In the genomic region with DNA sequence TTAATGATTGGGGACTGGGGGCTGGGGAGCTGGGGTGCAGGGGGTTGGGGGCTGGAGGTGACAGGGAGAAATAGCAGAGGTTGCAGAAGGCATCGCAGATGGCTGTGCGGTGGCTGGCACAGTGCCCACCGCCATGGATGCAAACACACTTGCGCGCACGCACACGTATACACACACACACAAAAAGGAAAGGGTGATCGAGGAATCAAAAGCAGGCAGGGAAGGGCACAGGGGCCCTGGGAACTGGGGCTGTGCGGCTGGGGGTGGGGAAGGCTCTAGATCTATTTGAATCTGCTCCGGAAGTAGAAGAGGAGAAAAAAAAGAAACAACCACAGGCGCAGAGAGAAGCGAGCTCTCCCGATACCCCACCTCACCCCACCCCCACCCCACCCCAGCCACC, we compare ENCODE assay signal across 9 cellular contexts. TPM values are rescaled to one million over a fixed set of nuclear protein-coding genes. Genes with fewer than 3 reads are reported as not detected.
DNase-seq lines count a peak whose midpoint lies in the region; ATAC-seq and TF ChIP-seq lines count a peak whose summit lies in the region.
"Had no signal": no experiment of that assay in that cellular context is flagged by ENCODE, and none has a peak within 500 bp of the region (broad histone marks: within the 10 kb centered on the region; RNA-seq: fewer than 3 reads in every experiment).

No MANE protein-coding gene starts in this region.

- H3K9ac ChIP-seq in mammary epithelial cell (ENCODE audit: insufficient read depth, low read length), result no peak overlapping the region
- H3K9ac ChIP-seq: parathyroid adenoma had no signal

- peak overlapping the region; percentile 55; the same call in 1 of the 2 replicates for H3K4me2 ChIP-seq in GM23338
- peak overlapping the region; percentile 20; the same call in 1 of the 2 replicates for H3K4me2 ChIP-seq in OCI-LY7 (ENCODE audit: low read length)
- H3K4me2 ChIP-seq in mammary epithelial cell (ENCODE audit: insufficient read depth, low read depth, low read length), result no peak overlapping the region

- H3K36me3 ChIP-seq in GM23338 (ENCODE audit: insufficient read depth) (no peaks in the 10 kb centered on the region), OCI-LY7 (ENCODE audit: insufficient read depth, low read length) (no peaks in the 10 kb centered on the region), mammary epithelial cell (ENCODE audit: insufficient read depth, low read length) (no peaks in the 10 kb centered on the region), heart right ventricle (no peaks in the 10 kb centered on the region)

- no peaks in the 10 kb centered on the region for H3K79me2 ChIP-seq in GM23338 (replicated peaks; ENCODE audit: insufficient read depth)
- H3K79me2 ChIP-seq in OCI-LY7 (ENCODE audit: insufficient read depth, low read depth, low read length), result no peaks in the 10 kb centered on the region
- H3K79me2 ChIP-seq in mammary epithelial cell (ENCODE audit: insufficient read depth, low read length), result no peaks in the 10 kb centered on the region
- H3K79me2 ChIP-seq: parathyroid adenoma had no signal

- ATAC-seq in GM23338, result no peak; the same call in 2 of the 3 replicates
- no peak for ATAC-seq in HG03280 (IDR thresholded peaks at IDR 0.05; ENCODE audit: unreplicated experiment)
- no peak for ATAC-seq in heart right ventricle

- peaks cover 13% of the 10 kb centered on the region for H3K27me3 Mint-ChIP-seq in GM23338 (ENCODE audit: insufficient read depth, low read depth, poor library complexity)

- peak overlapping the region; percentile 34; the same call in 1 of the 3 replicates for H3K4me3 Mint-ChIP-seq in GM23338

- dilution Hi-C loops in mammary epithelial cell (cut with HindIII; ENCODE audit: low sequenced_read_pairs), result loop anchor here (5.0 kb wide), 1 partner anchor 75 kb away; a partner anchor contains a TSS

- DNase-seq in Ammon's horn (ENCODE audit: low spot score) (peak; percentile 51), GM23338 (ENCODE audit: low spot score) (peak; percentile 13), OCI-LY7 (ENCODE audit: low spot score) (peak; percentile 4), EL (no peak), mammary epithelial cell (no peak), heart right ventricle (no peak)

- no peaks in the 10 kb centered on the region for H3F3A ChIP-seq in GM23338 (replicated peaks; ENCODE audit: low read depth)

- H3K4me1 Mint-ChIP-seq in GM23338, result peaks cover 18% of the 10 kb centered on the region

- no peaks in the 10 kb centered on the region for H4K20me1 ChIP-seq in GM23338 (replicated peaks; ENCODE audit: insufficient read depth)
- no peaks in the 10 kb centered on the region for H4K20me1 ChIP-seq in OCI-LY7 (ENCODE audit: insufficient read depth, low read length)
- no peaks in the 10 kb centered on the region for H4K20me1 ChIP-seq in mammary epithelial cell (ENCODE audit: insufficient read depth, low read length)

- WGBS in mammary epithelial cell (ENCODE audit: low coverage, missing lambda C conversion rate), result 63% methylated on average over 2 of the region's 13 CpGs
- 55 to 60% methylated on average over 13 of the region's 13 CpGs for WGBS in heart right ventricle, 2 donors

- H3K4me3 ChIP-seq in GM23338 (no peak overlapping the region), OCI-LY7 (ENCODE audit: low read depth, low read length, poor library complexity, severe bottlenecking) (no peak overlapping the region), mammary epithelial cell (replicated peaks in 1 of 3; ENCODE audit: insufficient read depth in 1 of 3, low read depth in 2 of 3, low read length in 3 of 3) (no peak overlapping the region), heart right ventricle (no peak overlapping the region)

- BruUV-seq in OCI-LY7 (replicated peaks; lab: Mats Ljungman, UMichigan), result no TSS peak
- BruUV-seq in mammary epithelial cell (replicated peaks; lab: Mats Ljungman, UMichigan), result no TSS peak

- H3K9me2 ChIP-seq in GM23338 (ENCODE audit: insufficient read depth) (0 out of 2 replicates have a peak, but pooled peaks cover 16% of the 10 kb centered on the region), OCI-LY7 (ENCODE audit: insufficient read depth, low read length) (no peaks in the 10 kb centered on the region)

- H2AFZ ChIP-seq in GM23338 (no peak overlapping the region), OCI-LY7 (ENCODE audit: low read length) (no peak overlapping the region), mammary epithelial cell (ENCODE audit: low read depth, low read length) (no peak overlapping the region)
- H2AFZ ChIP-seq: parathyroid adenoma had no signal

- H3K9me3 ChIP-seq in OCI-LY7 (ENCODE audit: low read length) (no peaks in the 10 kb centered on the region), mammary epithelial cell (replicated peaks; ENCODE audit: insufficient read depth, low read length) (no peaks in the 10 kb centered on the region), heart right ventricle (no peaks in the 10 kb centered on the region)

- POLR2A ChIA-PET in OCI-LY7 (lab: Charles Lee), result interaction anchor here (0.6 kb wide), 1 partner anchor 119 kb away, joined by 3 read pairs; no protein-coding TSS in a partner anchor

- no peak for TF ChIP-seq CTCF in GM23338 (conservative IDR thresholded peaks at IDR 0.05; ENCODE audit: low read depth in 2 of 2)
- TF ChIP-seq CTCF in OCI-LY7 (conservative IDR thresholded peaks at IDR 0.05; ENCODE audit: low read length), result no peak
- no peak for TF ChIP-seq CTCF in mammary epithelial cell (conservative IDR thresholded peaks at IDR 0.05 in 1 of 2, IDR thresholded peaks at IDR 0.05 in 1 of 2; ENCODE audit: extremely low read depth in 1 of 2, insufficient read depth in 1 of 2, low read depth in 1 of 2, low read length in 2 of 2)
- TF ChIP-seq CTCF in heart right ventricle (IDR thresholded peaks at IDR 0.05), result no peak

- in situ Hi-C loops in mammary epithelial cell (cut with MboI; ENCODE audit: low sequenced_read_pairs in 2 of 2), result no loop called here

- H3K36me3 Mint-ChIP-seq in GM23338 (ENCODE audit: low read depth), result no peaks in the 10 kb centered on the region

- H3K27me3 ChIP-seq in GM23338 (ENCODE audit: insufficient read depth) (no peaks in the 10 kb centered on the region), mammary epithelial cell (ENCODE audit: insufficient read depth, low read length) (no peaks in the 10 kb centered on the region), heart right ventricle (no peaks in the 10 kb centered on the region)

- CTCF ChIA-PET in OCI-LY7 (lab: Charles Lee; ENCODE audit: unreplicated experiment) (interaction anchor here (0.6 kb wide), 1 partner anchor 30 kb away, joined by 3 read pairs; no protein-coding TSS in a partner anchor), mammary epithelial cell (lab: Charles Lee; ENCODE audit: low non-redundant PET) (no interaction called here)

- H3K27ac Mint-ChIP-seq in GM23338, result no peak overlapping the region

- H3K9me3 Mint-ChIP-seq in GM23338, result no peaks in the 10 kb centered on the region

- H3K27ac ChIP-seq in GM23338 (ENCODE audit: low read depth), result no peak overlapping the region
- H3K27ac ChIP-seq in OCI-LY7 (ENCODE audit: low read depth, low read length, poor library complexity, severe bottlenecking), result no peak overlapping the region
- H3K27ac ChIP-seq in cingulate gyrus (ENCODE audit: low read depth, low read length), result peak overlapping the region; percentile 85
- H3K27ac ChIP-seq in mammary epithelial cell (ENCODE audit: insufficient read depth, low read depth, low read length), result no peak overlapping the region
- no peak overlapping the region for H3K27ac ChIP-seq in heart right ventricle
- H3K27ac ChIP-seq: parathyroid adenoma had no signal

- intact Hi-C loops in OCI-LY7 (cut with micrococcal nuclease; ENCODE audit: unreplicated experiment), result no loop called here
- intact Hi-C loops in mammary epithelial cell (cut with micrococcal nuclease), result no loop called here
- intact Hi-C loops in heart right ventricle (cut with DNase I), result no loop called here

- peaks cover 10% of the 10 kb centered on the region; the same call in 1 of the 2 replicates for H3K4me1 ChIP-seq in GM23338 (ENCODE audit: insufficient read depth)
- H3K4me1 ChIP-seq in OCI-LY7 (ENCODE audit: insufficient read depth, low read length, poor library complexity, severe bottlenecking), result peaks cover 4% of the 10 kb centered on the region
- no peaks in the 10 kb centered on the region for H3K4me1 ChIP-seq in mammary epithelial cell (ENCODE audit: insufficient read depth, low read length)
- peaks cover 0 to 5% (median 0%) of the 10 kb centered on the region in 9 donors for H3K4me1 ChIP-seq in heart right ventricle
- H3K4me1 ChIP-seq: parathyroid adenoma had no signal

RNA-seq across cellular contexts. Expression of a gene that starts 39.4 kb away (rescaled TPM):
- total RNA-seq in GM23338 (2014; rRNA removed; shearing (Covaris generic)), result 9.9 and 11.6 TPM in 2 replicates
- polyA plus RNA-seq in GM23338 (2016; fragmentation: Nextera tagmentation; extraction: Ambion mirVana) (18.5 and 22.4 TPM in 2 replicates), mammary epithelial cell (0.06 TPM), heart right ventricle (1 to 10 TPM in 1 of 2 donors, under 1 TPM in 1; 0.25 to 1.0 TPM)
- 0.60 and 0.62 TPM in 2 replicates for total RNA-seq in OCI-LY7 (2014; rRNA removed; shearing (Covaris generic))
- total RNA-seq in OCI-LY7 (2022) (1.2 and 1.8 TPM in 2 replicates), mammary epithelial cell (1 to 10 TPM in 1 of 2 donors, under 1 TPM in 1; 0.17 to 1.7 TPM), heart right ventricle (1 to 10 TPM in 5 of 10 donors, under 1 TPM in 5; 0.57 to 1.9 (median 1.1) TPM)
- polyA minus RNA-seq in mammary epithelial cell, result 0.88 TPM

RNA-seq across cellular contexts. Expression of a gene that starts 42.7 kb away (rescaled TPM):
- total RNA-seq in GM23338 (2014; rRNA removed; shearing (Covaris generic)), result 48.6 and 67.1 TPM in 2 replicates
- polyA plus RNA-seq in GM23338 (2016; fragmentation: Nextera tagmentation; extraction: Ambion mirVana), result 81.6 and 90.8 TPM in 2 replicates
- total RNA-seq in OCI-LY7 (2014; rRNA removed; shearing (Covaris generic)), result 53.6 and 87.1 TPM in 2 replicates
- 48.7 and 57.5 TPM in 2 replicates for total RNA-seq in OCI-LY7 (2022)
- 10 to 100 TPM; 27.0 to 34.5 TPM for total RNA-seq in mammary epithelial cell
- 42.0 TPM for polyA plus RNA-seq in mammary epithelial cell
- polyA minus RNA-seq in mammary epithelial cell, result 12.9 TPM
- 10 to 100 TPM; 14.4 to 20.9 (median 17.2) TPM for total RNA-seq in heart right ventricle
- 10 to 100 TPM; 22.2 to 40.5 TPM for polyA plus RNA-seq in heart right ventricle

RNA-seq across cellular contexts. Expression of a gene that starts 43.9 kb away (rescaled TPM):
- 15.0 and 21.3 TPM in 2 replicates for total RNA-seq in GM23338 (2014; rRNA removed; shearing (Covaris generic))
- 6.3 and 8.6 TPM in 2 replicates for polyA plus RNA-seq in GM23338 (2016; fragmentation: Nextera tagmentation; extraction: Ambion mirVana)
- total RNA-seq in OCI-LY7 (2014; rRNA removed; shearing (Covaris generic)), result 20.9 and 28.6 TPM in 2 replicates
- total RNA-seq in OCI-LY7 (2022), result 15.4 and 16.9 TPM in 2 replicates
- 10 to 100 TPM; 10.7 to 10.8 TPM for total RNA-seq in mammary epithelial cell
- polyA plus RNA-seq in mammary epithelial cell, result 6.5 TPM
- polyA minus RNA-seq in mammary epithelial cell, result 30.6 TPM
- total RNA-seq in heart right ventricle, result 10 to 100 TPM; 15.8 to 27.9 (median 18.0) TPM
- polyA plus RNA-seq in heart right ventricle, result 10 to 100 TPM in 1 of 2 donors, 1 to 10 TPM in 1; 8.7 to 20.8 TPM

RNA-seq across cellular contexts. Expression of a gene that starts 55.4 kb away (rescaled TPM):
- 63.5 and 70.8 TPM in 2 replicates for total RNA-seq in GM23338 (2014; rRNA removed; shearing (Covaris generic))
- polyA plus RNA-seq in GM23338 (2016; fragmentation: Nextera tagmentation; extraction: Ambion mirVana), result 53.7 and 55.3 TPM in 2 replicates
- total RNA-seq in OCI-LY7 (2014; rRNA removed; shearing (Covaris generic)), result 110 and 129 TPM in 2 replicates
- 209 and 235 TPM in 2 replicates for total RNA-seq in OCI-LY7 (2022)
- total RNA-seq in mammary epithelial cell, result 100 to 1,000 TPM in 1 of 2 donors, 10 to 100 TPM in 1; 54.7 to 132 TPM
- polyA plus RNA-seq in mammary epithelial cell, result 129 TPM
- 144 TPM for polyA minus RNA-seq in mammary epithelial cell
- 10 to 100 TPM in 5 of 10 donors, 1 to 10 TPM in 5; 6.6 to 19.9 (median 9.9) TPM for total RNA-seq in heart right ventricle
- 10 to 100 TPM; 10.4 to 58.5 TPM for polyA plus RNA-seq in heart right ventricle

Comparison
In these comparisons a context has a peak if more than half of its experiments do, and no peak if none do; other contexts are left out.
1. DNase-seq: peak in Ammon's horn (single experiment), GM23338 (single experiment) and OCI-LY7 (single experiment); none in EL (single experiment), mammary epithelial cell (single experiment) and heart right ventricle (0 of 2).